ENCODE assay signal across 29 cellular contexts in the genomic region with DNA sequence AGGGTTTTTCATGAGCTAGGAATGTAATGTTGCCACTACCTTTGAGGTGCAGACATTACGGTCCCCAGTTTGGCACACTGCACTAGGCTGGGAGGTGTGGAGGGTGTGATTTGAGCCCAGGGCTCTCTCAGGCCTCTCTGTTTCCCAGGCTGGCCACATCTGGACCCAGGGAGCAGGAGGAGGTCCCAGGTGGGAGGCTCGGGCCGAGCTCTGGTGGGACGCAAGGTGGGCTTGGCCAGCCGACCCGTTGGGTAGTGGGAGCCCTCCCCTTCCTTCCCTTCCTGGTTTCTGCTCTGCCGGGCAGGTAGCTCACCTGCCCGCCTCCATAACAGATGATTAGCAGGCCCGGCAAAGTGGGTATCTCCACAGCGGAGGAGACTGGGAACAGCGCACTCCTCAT.
"Had no signal": no experiment of that assay in that cellular context is flagged by ENCODE, and none has a peak within 500 bp of the region (broad histone marks: within the 10 kb centered on the region; RNA-seq: fewer than 3 reads in every experiment).

No MANE protein-coding gene starts in this region.

- H3K4me3 Mint-ChIP-seq: activated CD4-positive, alpha-beta T cell treated with anti-CD3 and anti-CD28 coated beads, Interleukin-2, amount 10 ng/mL, durations not matched to agents 7 days and 5 days; activated CD8-positive, alpha-beta memory T cell treated with anti-CD3 and anti-CD28 coated beads, Interleukin-2, amount 10 ng/mL, durations not matched to agents 7 days and 5 days; activated CD8-positive, alpha-beta T cell treated with anti-CD3 and anti-CD28 coated beads for 36 hours; activated naive CD8-positive, alpha-beta T cell treated with anti-CD3 and anti-CD28 coated beads, Interleukin-2, amount 50 U/mL, for 24 hours; activated T-helper 1 cell treated with anti-CD3 and anti-CD28 coated beads, Interleukin-12 subunit alpha, Interleukin-12 subunit beta, Interleukin-2, Interleukin-4 antibody, amounts not matched to agents 30 ng/mL and 10 ng/mL and 1 ng/mL, durations not matched to agents 14 hours and 24 hours and 36 hours; brain; central memory CD8-positive, alpha-beta T cell; natural killer cell; stimulated activated memory B cell treated with anti-CD40 and anti-IgM and Interleukin-4, amounts not matched to agents 10 μg/mL and 1 μg/mL and 100 μg/mL, for 72 hours; T-cell; T-helper 2 cell treated with Interferon-gamma antibody and Interleukin-4, amounts not matched to agents 5 μg/mL and 100 μg/mL, for 36 hours had no signal

- H3K9me3 Mint-ChIP-seq: activated CD4-positive, alpha-beta T cell treated with anti-CD3 and anti-CD28 coated beads, Interleukin-2, amount 10 ng/mL, durations not matched to agents 7 days and 5 days; activated CD8-positive, alpha-beta T cell treated with anti-CD3 and anti-CD28 coated beads for 36 hours; activated naive CD8-positive, alpha-beta T cell treated with anti-CD3 and anti-CD28 coated beads, Interleukin-2, amount 50 U/mL, for 24 hours; activated T-helper 1 cell treated with anti-CD3 and anti-CD28 coated beads, Interleukin-12 subunit alpha, Interleukin-12 subunit beta, Interleukin-2, Interleukin-4 antibody, amounts not matched to agents 30 ng/mL and 10 ng/mL and 1 ng/mL, durations not matched to agents 14 hours and 24 hours and 36 hours; central memory CD8-positive, alpha-beta T cell; natural killer cell; T-cell; T-helper 2 cell treated with Interferon-gamma antibody and Interleukin-4, amounts not matched to agents 5 μg/mL and 100 μg/mL, for 36 hours had no signal

- H3K4me1 ChIP-seq: gastrocnemius medialis, pancreas had no signal

- H3K27me3 ChIP-seq: esophagus squamous epithelium, gastrocnemius medialis, heart left ventricle, pancreas, right lobe of liver, testis had no signal

- H3K9me3 ChIP-seq: esophagus squamous epithelium, gastrocnemius medialis, neutrophil, pancreas, right lobe of liver, testis had no signal

- H3K36me3 Mint-ChIP-seq: activated CD8-positive, alpha-beta memory T cell treated with anti-CD3 and anti-CD28 coated beads, Interleukin-2, amount 10 ng/mL, durations not matched to agents 7 days and 5 days; natural killer cell; stimulated activated memory B cell treated with anti-CD40 and anti-IgM and Interleukin-4, amounts not matched to agents 10 μg/mL and 1 μg/mL and 100 μg/mL, for 72 hours had no signal

- DNase-seq: activated CD4-positive, alpha-beta T cell treated with anti-CD3 and anti-CD28 coated beads, Interleukin-2, amount 10 ng/mL, durations not matched to agents 7 days and 5 days; activated CD4-positive, CD25-positive, alpha-beta regulatory T cell treated with anti-CD3 and anti-CD28 coated beads, Interleukin-2, amount 50 U/mL, for 72 hours; activated CD8-positive, alpha-beta memory T cell treated with anti-CD3 and anti-CD28 coated beads, Interleukin-2, amount 10 ng/mL, durations not matched to agents 7 days and 5 days; activated CD8-positive, alpha-beta T cell treated with anti-CD3 and anti-CD28 coated beads for 36 hours; activated gamma-delta T cell; activated naive CD4-positive, alpha-beta T cell treated with anti-CD3 and anti-CD28 coated beads, Interleukin-2, amount 50 U/mL, for 16 hours; activated naive CD8-positive, alpha-beta T cell treated with anti-CD3 and anti-CD28 coated beads, Interleukin-2, amount 50 U/mL, for 24 hours; activated T-cell treated with anti-CD3 and anti-CD28 coated beads for 4 hours; effector memory CD4-positive, alpha-beta T cell; esophagus squamous epithelium; gastrocnemius medialis; islet precursor cell; midbrain; natural killer cell; pancreas; right lobe of liver; small intestine; stimulated activated CD4-positive, alpha-beta T cell treated with anti-CD3 and anti-CD28 coated beads, Interleukin-15, amount 100 ng/mL, for 24 hours; T-cell; testis; trophoblast cell; WERI-Rb-1 had no signal

- H3K4me1 Mint-ChIP-seq: activated CD4-positive, alpha-beta T cell treated with anti-CD3 and anti-CD28 coated beads, Interleukin-2, amount 10 ng/mL, durations not matched to agents 7 days and 5 days; activated CD8-positive, alpha-beta memory T cell treated with anti-CD3 and anti-CD28 coated beads, Interleukin-2, amount 10 ng/mL, durations not matched to agents 7 days and 5 days; activated naive CD8-positive, alpha-beta T cell treated with anti-CD3 and anti-CD28 coated beads, Interleukin-2, amount 50 U/mL, for 24 hours; central memory CD8-positive, alpha-beta T cell; stimulated activated memory B cell treated with anti-CD40 and anti-IgM and Interleukin-4, amounts not matched to agents 10 μg/mL and 1 μg/mL and 100 μg/mL, for 72 hours; T-cell had no signal

- H3K4me3 ChIP-seq: esophagus squamous epithelium, gastrocnemius medialis, heart left ventricle, pancreas, right lobe of liver, testis had no signal

- H3K36me3 ChIP-seq: gastrocnemius medialis, heart left ventricle, neutrophil, pancreas, right lobe of liver, WERI-Rb-1 had no signal

- H3K27me3 Mint-ChIP-seq: activated CD4-positive, alpha-beta T cell treated with anti-CD3 and anti-CD28 coated beads, Interleukin-2, amount 10 ng/mL, durations not matched to agents 7 days and 5 days; activated CD8-positive, alpha-beta memory T cell treated with anti-CD3 and anti-CD28 coated beads, Interleukin-2, amount 10 ng/mL, durations not matched to agents 7 days and 5 days; activated CD8-positive, alpha-beta T cell treated with anti-CD3 and anti-CD28 coated beads for 36 hours; stimulated activated memory B cell treated with anti-CD40 and anti-IgM and Interleukin-4, amounts not matched to agents 10 μg/mL and 1 μg/mL and 100 μg/mL, for 72 hours; T-cell had no signal

- H3K27ac ChIP-seq: neutrophil, pancreas, WERI-Rb-1 had no signal

- H3K27ac Mint-ChIP-seq: activated CD4-positive, alpha-beta T cell treated with anti-CD3 and anti-CD28 coated beads, Interleukin-2, amount 10 ng/mL, durations not matched to agents 7 days and 5 days; activated CD8-positive, alpha-beta memory T cell treated with anti-CD3 and anti-CD28 coated beads, Interleukin-2, amount 10 ng/mL, durations not matched to agents 7 days and 5 days; activated CD8-positive, alpha-beta T cell treated with anti-CD3 and anti-CD28 coated beads for 36 hours; activated naive CD8-positive, alpha-beta T cell treated with anti-CD3 and anti-CD28 coated beads, Interleukin-2, amount 50 U/mL, for 24 hours; activated T-helper 1 cell treated with anti-CD3 and anti-CD28 coated beads, Interleukin-12 subunit alpha, Interleukin-12 subunit beta, Interleukin-2, Interleukin-4 antibody, amounts not matched to agents 30 ng/mL and 10 ng/mL and 1 ng/mL, durations not matched to agents 14 hours and 24 hours and 36 hours; natural killer cell; stimulated activated memory B cell treated with anti-CD40 and anti-IgM and Interleukin-4, amounts not matched to agents 10 μg/mL and 1 μg/mL and 100 μg/mL, for 72 hours; T-cell; T-helper 2 cell treated with Interferon-gamma antibody and Interleukin-4, amounts not matched to agents 5 μg/mL and 100 μg/mL, for 36 hours had no signal
